Comparison of ENCODE assay signal across 10 cellular contexts in the genomic region with DNA sequence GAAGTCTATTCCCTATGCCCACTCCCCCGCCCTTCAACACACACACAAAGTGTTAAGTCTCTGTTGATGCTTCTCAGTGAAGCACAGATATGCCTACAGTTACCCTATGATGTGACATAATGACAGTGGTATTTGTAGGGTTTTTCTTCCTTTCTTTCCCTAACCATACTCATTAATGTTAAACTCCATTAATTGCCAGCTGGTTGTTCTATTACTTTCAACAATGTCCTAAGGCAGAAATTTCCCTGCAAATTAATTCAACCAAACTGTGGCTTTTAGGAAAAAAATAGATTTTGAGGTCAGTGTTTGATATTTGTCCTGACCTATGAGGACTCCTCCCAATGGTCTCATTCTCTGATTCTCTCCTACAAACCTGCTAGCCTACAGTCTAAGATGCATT. TPM values are rescaled to one million over a fixed set of nuclear protein-coding genes. Genes with fewer than 3 reads are reported as not detected.
"Had no signal": no experiment of that assay in that cellular context is flagged by ENCODE, and none has a peak within 500 bp of the region (broad histone marks: within the 10 kb centered on the region; RNA-seq: fewer than 3 reads in every experiment).

No MANE protein-coding gene starts in this region.

- H3K4me2 ChIP-seq: PC-9 had no signal

- H3K27ac ChIP-seq: PC-9, Peyer's patch, SJCRH30 had no signal

- H2AFZ ChIP-seq: PC-9 had no signal

- H3K4me3 ChIP-seq: MG63, PC-9, Peyer's patch, SJCRH30 had no signal

- H3K4me1 ChIP-seq: Peyer's patch, SJCRH30 had no signal

- H3K36me3 ChIP-seq: MG63, Peyer's patch, SJCRH30 had no signal

- H3K27me3 ChIP-seq: Peyer's patch, SJCRH30 had no signal

- DNase-seq: MG63, NCI-H1092, NCI-H187 treated with DMSO at 0.1 percent for 48 hours, PC-9, Peyer's patch, SHP77 treated with DMSO at 0.1 percent for 48 hours had no signal

- H3K9me3 ChIP-seq: MG63, Peyer's patch, SJCRH30 had no signal

RNA-seq across cellular contexts. Expression of gene SLCO6A1, which starts 38.2 kb away (rescaled TPM):
- total RNA-seq: HT-29, LHCN-M2, PC-9, Peyer's patch, Right ventricle myocardium inferior, SJCRH30 had no signal
